12 cellular contexts compared by ENCODE assay signal in genomic region chr17:77356690-77357201, GRCh38.
DNase-seq lines count a peak whose midpoint lies in the region; ATAC-seq and TF ChIP-seq lines count a peak whose summit lies in the region.
"Had no signal": no experiment of that assay in that cellular context is flagged by ENCODE, and none has a peak within 500 bp of the region (broad histone marks: within the 10 kb centered on the region; RNA-seq: fewer than 3 reads in every experiment).

No MANE protein-coding gene starts in this region.

- no peaks in the 10 kb centered on the region for H3K27me3 ChIP-seq in esophagus squamous epithelium
- H3K27me3 ChIP-seq: thyroid gland had no signal

- no peak for ATAC-seq in GM21447 (IDR thresholded peaks at IDR 0.05; ENCODE audit: unreplicated experiment)

- H3K4me1 ChIP-seq in esophagus squamous epithelium, result peaks cover 19 to 58% (median 23%) of the 10 kb centered on the region in 3 donors

- no peaks in the 10 kb centered on the region for H3K36me3 ChIP-seq in esophagus squamous epithelium
- H3K36me3 ChIP-seq: thyroid gland had no signal

- no peak for TF ChIP-seq POLR2A in esophagus squamous epithelium (IDR thresholded peaks at IDR 0.05)

- intact Hi-C loops in esophagus squamous epithelium (cut with DNase I), result no loop called here

- H3K4me3 ChIP-seq in esophagus squamous epithelium, result no peak overlapping the region
- H3K4me3 ChIP-seq: thyroid gland had no signal

- H3K27ac ChIP-seq in esophagus squamous epithelium, result peak overlapping the region in 3 of 4 donors; percentile 29 to 76 (median 48)
- H3K27ac ChIP-seq: KMS-11, thyroid gland had no signal

- H3K9me3 ChIP-seq in esophagus squamous epithelium, result no peaks in the 10 kb centered on the region
- H3K9me3 ChIP-seq: SK-N-SH, thyroid gland had no signal

- TF ChIP-seq CTCF in esophagus squamous epithelium (IDR thresholded peaks at IDR 0.05), result no peak

- 68 to 76% methylated on average over 3 to 5 of the region's 8 CpGs for WGBS in esophagus squamous epithelium, 2 donors

- DNase-seq in NCI-H1694 treated with DMSO at 0.1 percent for 48 hours (lab: John Stamatoyannopoulos, UW) (peak; percentile 18), NCI-H1694 (lab: John Stamatoyannopoulos, UW) (no peak), NAMALWA (ENCODE audit: low spot score) (peak; percentile 26), esophagus squamous epithelium (lab: John Stamatoyannopoulos, UW) (no peak), retina (peak; percentile 40), cerebellar cortex (ENCODE audit: low spot score) (no peak), iPS-NIHi11 (ENCODE audit: low spot score) (no peak)
- DNase-seq: SK-N-SH; stimulated activated CD4-positive, alpha-beta T cell treated with anti-CD3 and anti-CD28 coated beads, Interleukin-4, amount 100 ng/mL, for 4 hours had no signal

Comparison
In these comparisons a context has a peak if more than half of its experiments do, and no peak if none do; other contexts are left out.
1. DNase-seq: peak in NCI-H1694 treated with DMSO at 0.1 percent for 48 hours (single experiment), NAMALWA (single experiment) and retina (single experiment); none in NCI-H1694 (single experiment), esophagus squamous epithelium (single experiment), cerebellar cortex (single experiment) and iPS-NIHi11 (single experiment).